In the genomic region with DNA sequence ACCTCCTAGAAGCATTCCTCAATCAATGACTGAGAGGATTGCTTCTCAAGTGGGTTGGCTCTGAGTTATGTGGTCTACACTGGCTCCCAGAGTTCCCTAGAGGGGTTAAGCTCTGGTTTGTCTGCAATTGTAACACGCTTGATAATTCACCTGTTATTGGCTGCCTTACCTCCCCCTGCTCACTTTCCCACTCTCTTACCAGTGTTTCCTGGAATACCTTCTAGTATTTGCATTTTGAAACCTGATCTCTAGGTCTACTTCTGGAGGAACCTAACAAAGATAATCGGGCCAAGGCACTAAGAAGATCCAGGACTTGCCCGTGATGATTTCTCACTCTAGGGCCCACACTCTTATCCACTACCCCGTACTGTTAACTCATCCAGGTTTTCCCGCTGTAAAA, we compare ENCODE assay signal across 29 cellular contexts.
DNase-seq lines count a peak whose midpoint lies in the region; ATAC-seq and TF ChIP-seq lines count a peak whose summit lies in the region.
"Had no signal": no experiment of that assay in that cellular context is flagged by ENCODE, and none has a peak within 500 bp of the region (broad histone marks: within the 10 kb centered on the region; RNA-seq: fewer than 3 reads in every experiment).

No MANE protein-coding gene starts in this region.

- no peaks in the 10 kb centered on the region for H3K36me3 ChIP-seq in OCI-LY1 (ENCODE audit: insufficient read depth, low read length)
- no peaks in the 10 kb centered on the region for H3K36me3 ChIP-seq in parathyroid adenoma (ENCODE audit: control insufficient read depth, insufficient read depth, low read length)
- no peaks in the 10 kb centered on the region for H3K36me3 ChIP-seq in right atrium auricular region
- H3K36me3 ChIP-seq: transverse colon had no signal

- ATAC-seq in activated T-helper 17 cell treated with anti-CD3 and anti-CD28 coated beads, Interleukin-2, amount 50 U/mL, for 72 hours (replicated peaks): no peak
- ATAC-seq in GM21737 (IDR thresholded peaks at IDR 0.05; ENCODE audit: unreplicated experiment): no peak
- ATAC-seq: mucosa of descending colon, natural killer cell, Panc1 had no signal

- TF ChIP-seq CTCF in OCI-LY1 (IDR thresholded peaks at IDR 0.05; ENCODE audit: low read length) (no peak), parathyroid adenoma (IDR thresholded peaks at IDR 0.05) (no peak), right atrium auricular region (IDR thresholded peaks at IDR 0.05) (no peak)

- H3K9ac ChIP-seq in OCI-LY1 (ENCODE audit: low read length) (no peak overlapping the region; the same call in 1 of the 2 replicates), parathyroid adenoma (no peak overlapping the region)

- peak; percentile 61 for DNase-seq in NCI-H1092 treated with DMSO at 0.1 percent for 48 hours (lab: John Stamatoyannopoulos, UW)
- no peak for DNase-seq in NCI-H1092 (lab: John Stamatoyannopoulos, UW)
- DNase-seq in NCI-H146 (lab: John Stamatoyannopoulos, UW): peak; percentile 30
- no peak for DNase-seq in right atrium auricular region (ENCODE audit: low spot score)
- DNase-seq: activated CD4-positive, alpha-beta memory T cell treated with anti-CD3 and anti-CD28 coated beads for 36 hours; activated CD4-positive, alpha-beta T cell treated with anti-CD3 and anti-CD28 coated beads for 1 hour; activated naive CD4-positive, alpha-beta T cell treated with anti-CD3 and anti-CD28 coated beads for 36 hours; amniotic stem cell; effector CD4-positive, alpha-beta T cell; kidney glomerular epithelial cell; mucosa of descending colon; natural killer cell; NCI-H1048; NCI-H2081; NCI-H446 treated with DMSO at 0.1 percent for 48 hours; nucleus accumbens; SHP77; stimulated activated CD4-positive, alpha-beta T cell treated with anti-CD3 and anti-CD28 coated beads, Interleukin-15, amount 100 ng/mL, for 24 hours; stimulated activated CD4-positive, alpha-beta T cell treated with anti-CD3 and anti-CD28 coated beads, Interleukin-4, amount 100 ng/mL, for 4 hours; transverse colon had no signal

- H3F3A ChIP-seq in OCI-LY1 (ENCODE audit: insufficient read depth, low read length): no peaks in the 10 kb centered on the region

- no peak overlapping the region for H3K4me3 Mint-ChIP-seq in activated T-helper 17 cell treated with anti-CD3 and anti-CD28 coated beads, Interleukin-2, amount 50 U/mL, for 72 hours
- H3K4me3 Mint-ChIP-seq: activated CD4-positive, alpha-beta memory T cell treated with anti-CD3 and anti-CD28 coated beads for 36 hours; activated naive CD4-positive, alpha-beta T cell treated with anti-CD3 and anti-CD28 coated beads for 36 hours; natural killer cell had no signal

- H3K27ac ChIP-seq in OCI-LY1 (ENCODE audit: low read depth, low read length, poor library complexity, severe bottlenecking): peak overlapping the region; percentile 52
- no peak overlapping the region for H3K27ac ChIP-seq in parathyroid adenoma
- H3K27ac ChIP-seq in right atrium auricular region: no peak overlapping the region
- H3K27ac ChIP-seq: 22Rv1, C4-2B, hepatocyte, transverse colon had no signal

- H3K4me1 Mint-ChIP-seq in activated T-helper 17 cell treated with anti-CD3 and anti-CD28 coated beads, Interleukin-2, amount 50 U/mL, for 72 hours: peaks cover 38% of the 10 kb centered on the region
- H3K4me1 Mint-ChIP-seq: natural killer cell had no signal

- H3K4me1 ChIP-seq in OCI-LY1 (ENCODE audit: insufficient read depth, low read length, severe bottlenecking): peaks cover 41% of the 10 kb centered on the region
- H3K4me1 ChIP-seq in parathyroid adenoma: no peaks in the 10 kb centered on the region
- H3K4me1 ChIP-seq in right atrium auricular region: no peaks in the 10 kb centered on the region
- H3K4me1 ChIP-seq: transverse colon had no signal

- H3K36me3 Mint-ChIP-seq in activated T-helper 17 cell treated with anti-CD3 and anti-CD28 coated beads, Interleukin-2, amount 50 U/mL, for 72 hours (ENCODE audit: low read depth): no peaks in the 10 kb centered on the region
- H3K36me3 Mint-ChIP-seq: activated CD4-positive, alpha-beta memory T cell treated with anti-CD3 and anti-CD28 coated beads for 36 hours; natural killer cell had no signal

- no peak overlapping the region for H3K27ac Mint-ChIP-seq in activated T-helper 17 cell treated with anti-CD3 and anti-CD28 coated beads, Interleukin-2, amount 50 U/mL, for 72 hours
- H3K27ac Mint-ChIP-seq: activated CD4-positive, alpha-beta memory T cell treated with anti-CD3 and anti-CD28 coated beads for 36 hours; activated naive CD4-positive, alpha-beta T cell treated with anti-CD3 and anti-CD28 coated beads for 36 hours; natural killer cell had no signal

- H3K79me2 ChIP-seq in OCI-LY1 (ENCODE audit: insufficient read depth, low read length) (no peaks in the 10 kb centered on the region), parathyroid adenoma (no peaks in the 10 kb centered on the region)
- H3K79me2 ChIP-seq: hepatocyte had no signal

- H3K9me3 Mint-ChIP-seq in activated T-helper 17 cell treated with anti-CD3 and anti-CD28 coated beads, Interleukin-2, amount 50 U/mL, for 72 hours: no peaks in the 10 kb centered on the region
- H3K9me3 Mint-ChIP-seq: activated CD4-positive, alpha-beta memory T cell treated with anti-CD3 and anti-CD28 coated beads for 36 hours; natural killer cell had no signal

- no peaks in the 10 kb centered on the region for H3K27me3 Mint-ChIP-seq in activated T-helper 17 cell treated with anti-CD3 and anti-CD28 coated beads, Interleukin-2, amount 50 U/mL, for 72 hours
- H3K27me3 Mint-ChIP-seq: activated CD4-positive, alpha-beta memory T cell treated with anti-CD3 and anti-CD28 coated beads for 36 hours had no signal

- no peak overlapping the region for H3K4me3 ChIP-seq in OCI-LY1 (ENCODE audit: low read depth, low read length, poor library complexity, severe bottlenecking)
- no peak overlapping the region for H3K4me3 ChIP-seq in parathyroid adenoma (ENCODE audit: low read depth, low read length)
- no peak overlapping the region for H3K4me3 ChIP-seq in right atrium auricular region
- H3K4me3 ChIP-seq: hepatocyte, lung, mucosa of descending colon, transverse colon had no signal

- no peaks in the 10 kb centered on the region for H3K27me3 ChIP-seq in OCI-LY1 (ENCODE audit: insufficient read depth, low read length)
- no peaks in the 10 kb centered on the region for H3K27me3 ChIP-seq in parathyroid adenoma (ENCODE audit: control insufficient read depth, insufficient read depth, low read length)
- no peaks in the 10 kb centered on the region for H3K27me3 ChIP-seq in right atrium auricular region
- H3K27me3 ChIP-seq: hepatocyte, transverse colon had no signal

- H3K9me2 ChIP-seq in OCI-LY1 (ENCODE audit: low read depth, low read length): no peaks in the 10 kb centered on the region

- H2AFZ ChIP-seq in OCI-LY1 (ENCODE audit: low read length) (no peak overlapping the region), parathyroid adenoma (peak overlapping the region; percentile 19)
- H2AFZ ChIP-seq: hepatocyte had no signal

- 0 out of 2 replicates have a peak, but pooled peaks cover 3% of the 10 kb centered on the region for H3K9me3 ChIP-seq in OCI-LY1 (ENCODE audit: low read length)
- no peaks in the 10 kb centered on the region for H3K9me3 ChIP-seq in parathyroid adenoma (ENCODE audit: control insufficient read depth, low read length)
- no peaks in the 10 kb centered on the region for H3K9me3 ChIP-seq in right atrium auricular region
- H3K9me3 ChIP-seq: mucosa of descending colon, transverse colon had no signal

- H4K20me1 ChIP-seq in OCI-LY1 (ENCODE audit: insufficient read depth, low read length): no peaks in the 10 kb centered on the region

- H3K4me2 ChIP-seq in OCI-LY1 (ENCODE audit: low read length): no peak overlapping the region
- no peak overlapping the region for H3K4me2 ChIP-seq in parathyroid adenoma (ENCODE audit: low read length)
- H3K4me2 ChIP-seq: hepatocyte had no signal

Comparison
In these comparisons a context has a peak if more than half of its experiments do, and no peak if none do; other contexts are left out.
1. DNase-seq: peak in NCI-H1092 treated with DMSO at 0.1 percent for 48 hours (single experiment) and NCI-H146 (single experiment); none in NCI-H1092 (single experiment) and right atrium auricular region (single experiment).